17 cellular contexts compared by ENCODE assay signal in genomic region chr20:58111340-58112016, GRCh38.
A peak's percentile ranks its signal among the peaks of the same experiment; 100 is the strongest.
DNase-seq lines count a peak whose midpoint lies in the region; ATAC-seq, FAIRE-seq and TF ChIP-seq lines count a peak whose summit lies in the region.
"Had no signal": no experiment of that assay in that cellular context is flagged by ENCODE, and none has a peak within 500 bp of the region (broad histone marks: within the 10 kb centered on the region; RNA-seq: fewer than 3 reads in every experiment).

No MANE protein-coding gene starts in this region.

- peaks cover 8% of the 10 kb centered on the region for H3K9me3 Mint-ChIP-seq in astrocyte (ENCODE audit: unreplicated experiment)
- H3K9me3 Mint-ChIP-seq: activated CD4-positive, alpha-beta T cell treated with anti-CD3 and anti-CD28 coated beads, Interleukin-2, amount 10 ng/mL, durations not matched to agents 24 days and 14 days had no signal

- ATAC-seq in sciatic nerve (peak; percentile 83), HG02870 (IDR thresholded peaks at IDR 0.05; ENCODE audit: unreplicated experiment) (no peak), HG02970 (IDR thresholded peaks at IDR 0.05; ENCODE audit: low FRiP score, unreplicated experiment) (no peak)
- ATAC-seq: activated T-cell treated with anti-CD3 and anti-CD28 coated beads, Interleukin-2, amount 50 U/mL, for 4 hours had no signal

- peak; percentile 4 for DNase-seq in D341Med (ENCODE audit: low spot score)
- no peak for DNase-seq in astrocyte (ENCODE audit: low read depth)
- peak in 33 of 42 donors; percentile 9 to 67 (median 38) for DNase-seq in head of caudate nucleus
- peak; percentile 57 for DNase-seq in sciatic nerve (ENCODE audit: low spot score)
- DNase-seq in NCI-H748 treated with DMSO at 0.1 percent for 48 hours (lab: John Stamatoyannopoulos, UW): no peak
- no peak for DNase-seq in activated gamma-delta T cell treated with Interleukin-2 at 50 U/mL for 16 hours
- DNase-seq: activated CD4-positive, alpha-beta T cell treated with anti-CD3 and anti-CD28 coated beads, Interleukin-2, amount 10 ng/mL, durations not matched to agents 24 days and 14 days; activated T-cell treated with anti-CD3 and anti-CD28 coated beads, Interleukin-2, amount 50 U/mL, for 4 hours; AML-193; NCI-H510A; ovary; stimulated activated naive CD4-positive, alpha-beta T cell treated with Interleukin-2 at 50 U/mL for 16 hours had no signal

- peak overlapping the region; percentile 0 for H3K9ac ChIP-seq in astrocyte (ENCODE audit: low read length)

- FAIRE-seq in astrocyte (lab: Jason Lieb, UNC): no peak
- FAIRE-seq: islet of Langerhans had no signal

- no peak for TF ChIP-seq CTCF in astrocyte (IDR thresholded peaks at IDR 0.05; ENCODE audit: insufficient read depth, low read depth, low read length)

- no peaks in the 10 kb centered on the region for H3K36me3 Mint-ChIP-seq in astrocyte (ENCODE audit: low read depth, unreplicated experiment)

- H3K4me1 ChIP-seq in astrocyte (ENCODE audit: insufficient read depth, low read length): peaks cover 31% of the 10 kb centered on the region
- H3K4me1 ChIP-seq: uterus had no signal

- peak overlapping the region; percentile 8 for H3K27ac ChIP-seq in astrocyte (ENCODE audit: low read depth, low read length)
- H3K27ac ChIP-seq: ovary, SK-N-MC, uterus had no signal

- peak overlapping the region; percentile 54 for H3K4me2 ChIP-seq in astrocyte (ENCODE audit: low read length)

- H3K27me3 Mint-ChIP-seq in astrocyte (ENCODE audit: low read depth, unreplicated experiment): peaks cover 24% of the 10 kb centered on the region

- H3K36me3 ChIP-seq in astrocyte (ENCODE audit: insufficient read depth, low read length): no peaks in the 10 kb centered on the region
- H3K36me3 ChIP-seq: ovary, uterus had no signal

- H3K9me3 ChIP-seq in astrocyte (ENCODE audit: insufficient read depth, low read depth, low read length): peaks cover 4% of the 10 kb centered on the region
- H3K9me3 ChIP-seq: ovary, uterus had no signal

- H3K4me1 Mint-ChIP-seq in astrocyte (ENCODE audit: low read depth, unreplicated experiment): peaks cover 22% of the 10 kb centered on the region
- H3K4me1 Mint-ChIP-seq: activated CD4-positive, alpha-beta T cell treated with anti-CD3 and anti-CD28 coated beads, Interleukin-2, amount 10 ng/mL, durations not matched to agents 24 days and 14 days had no signal

- no peak overlapping the region for H3K4me3 Mint-ChIP-seq in astrocyte (ENCODE audit: unreplicated experiment)
- H3K4me3 Mint-ChIP-seq: activated CD4-positive, alpha-beta T cell treated with anti-CD3 and anti-CD28 coated beads, Interleukin-2, amount 10 ng/mL, durations not matched to agents 24 days and 14 days; activated T-cell treated with anti-CD3 and anti-CD28 coated beads, Interleukin-2, amount 50 U/mL, for 4 hours had no signal

- peak overlapping the region; percentile 38 for H3K27ac Mint-ChIP-seq in astrocyte (ENCODE audit: unreplicated experiment)
- H3K27ac Mint-ChIP-seq: activated CD4-positive, alpha-beta T cell treated with anti-CD3 and anti-CD28 coated beads, Interleukin-2, amount 10 ng/mL, durations not matched to agents 24 days and 14 days had no signal

- H3K4me3 ChIP-seq in astrocyte (ENCODE audit: insufficient read depth, low read depth, low read length): no peak overlapping the region
- H3K4me3 ChIP-seq: ovary, SK-N-MC, uterus had no signal

- H3K27me3 ChIP-seq in astrocyte (ENCODE audit: insufficient read depth, low read length): no peaks in the 10 kb centered on the region
- H3K27me3 ChIP-seq: ovary, uterus had no signal

- H4K20me1 ChIP-seq in astrocyte (ENCODE audit: insufficient read depth, low read length): no peaks in the 10 kb centered on the region

- intact Hi-C loops in head of caudate nucleus (cut with DNase I): no loop called here
- intact Hi-C loops in sciatic nerve (cut with DNase I): no loop called here

- H3K79me2 ChIP-seq in astrocyte (ENCODE audit: insufficient read depth, low read length): no peaks in the 10 kb centered on the region

- no peak overlapping the region for H2AFZ ChIP-seq in astrocyte (ENCODE audit: low read depth, low read length)

Comparison
In these comparisons a context has a peak if more than half of its experiments do, and no peak if none do; other contexts are left out.
1. DNase-seq: peak in D341Med (single experiment), head of caudate nucleus (33 of 42) and sciatic nerve (single experiment); none in astrocyte (single experiment), NCI-H748 treated with DMSO at 0.1 percent for 48 hours (single experiment) and activated gamma-delta T cell treated with Interleukin-2 at 50 U/mL for 16 hours (single experiment).